1 cellular context compared by ENCODE assay signal in genomic region chr1:230303069-230303468, GRCh38.
TF ChIP-seq lines count a peak whose summit lies in the region.

No MANE protein-coding gene starts in this region.

TF ChIP-seq in GM12878, 131 proteins besides CTCF, POLR2A, EP300 and RAD21 (continued from another document):
- no peak for TF ChIP-seq RELB (IDR thresholded peaks at IDR 0.05; ENCODE audit: low read depth)
- TF ChIP-seq IRF3 (IDR thresholded peaks at IDR 0.05), result no peak
- no peak for TF ChIP-seq ESRRA (IDR thresholded peaks at IDR 0.05; ENCODE audit: low read length)
- no peak for TF ChIP-seq ZZZ3 (IDR thresholded peaks at IDR 0.05; ENCODE audit: control insufficient read depth, insufficient read length, low read depth)
- TF ChIP-seq SP1 (IDR thresholded peaks at IDR 0.05; ENCODE audit: low read depth, low read length), result no peak
- TF ChIP-seq CHD1 (IDR thresholded peaks at IDR 0.05; ENCODE audit: low read depth, low read length), result no peak
- no peak for TF ChIP-seq ETV6 (conservative IDR thresholded peaks at IDR 0.05 in 1 of 2, IDR thresholded peaks at IDR 0.05 in 1 of 2; ENCODE audit: borderline replicate concordance in 1 of 2, low read depth in 1 of 2)
- no peak for TF ChIP-seq HDAC6 (IDR thresholded peaks at IDR 0.05; ENCODE audit: unreplicated experiment)
- TF ChIP-seq NFIC (IDR thresholded peaks at IDR 0.05; ENCODE audit: low read depth, low read length), result no peak
